In genomic region chr1:228105996-228106799, GRCh38 we compare ENCODE assay signal across 19 cellular contexts. TPM values are rescaled to one million over a fixed set of nuclear protein-coding genes. Genes with fewer than 3 reads are reported as not detected.
DNase-seq lines count a peak whose midpoint lies in the region; TF ChIP-seq lines count a peak whose summit lies in the region.
"Had no signal": no experiment of that assay in that cellular context is flagged by ENCODE, and none has a peak within 500 bp of the region (broad histone marks: within the 10 kb centered on the region; RNA-seq: fewer than 3 reads in every experiment).

No MANE protein-coding gene starts in this region.

- no peak for DNase-seq in CD14-positive monocyte (ENCODE audit: low spot score)
- no peak for DNase-seq in CD4-positive, alpha-beta memory T cell
- DNase-seq in activated T-helper 2 cell treated with anti-CD3 and anti-CD28 coated beads, Interferon-gamma antibody, Interleukin-2, Interleukin-4, amounts not matched to agents 10 μg/mL and 5 μg/mL and 100 μg/mL, durations not matched to agents 14 hours and 24 hours and 36 hours (ENCODE audit: low spot score): no peak
- no peak for DNase-seq in transverse colon
- DNase-seq in hippocampal formation (lab: John Stamatoyannopoulos, UW): no peak
- DNase-seq in NAMALWA (ENCODE audit: low spot score): no peak
- DNase-seq: activated CD8-positive, alpha-beta memory T cell treated with anti-CD3 and anti-CD28 coated beads, Interleukin-2, amount 10 ng/mL, durations not matched to agents 7 days and 5 days; activated naive CD8-positive, alpha-beta T cell treated with anti-CD3 and anti-CD28 coated beads, Interleukin-2, amount 10 ng/mL, durations not matched to agents 7 days and 5 days; AML-193; cortex of kidney; heart left ventricle; Kasumi-1; NCI-H1092 treated with DMSO at 0.1 percent for 48 hours; NCI-H2107; NCI-H510A; stimulated activated CD4-positive, alpha-beta T cell treated with anti-CD3 and anti-CD28 coated beads, Interleukin-1b, Interleukin-23, amount 100 ng/mL, for 48 hours; stimulated activated naive CD8-positive, alpha-beta T cell treated with anti-CD3 and anti-CD28 coated beads, Interleukin-15, Interleukin-2, amounts not matched to agents 100 U/mL and 50 U/mL, for 24 hours; tibial artery had no signal

- H3K9me3 Mint-ChIP-seq in CD14-positive monocyte (peaks cover 0 to 2% (median 1%) of the 10 kb centered on the region in 7 donors), nephron (no peaks in the 10 kb centered on the region)
- peaks cover 0 to 7% (median 0%) of the 10 kb centered on the region in 8 donors for H3K9me3 Mint-ChIP-seq in CD4-positive, alpha-beta memory T cell
- H3K9me3 Mint-ChIP-seq in activated T-helper 2 cell treated with anti-CD3 and anti-CD28 coated beads, Interferon-gamma antibody, Interleukin-2, Interleukin-4, amounts not matched to agents 10 μg/mL and 5 μg/mL and 100 μg/mL, durations not matched to agents 14 hours and 24 hours and 36 hours: no peaks in the 10 kb centered on the region
- H3K9me3 Mint-ChIP-seq: activated naive CD8-positive, alpha-beta T cell treated with anti-CD3 and anti-CD28 coated beads, Interleukin-2, amount 10 ng/mL, durations not matched to agents 7 days and 5 days had no signal

- H3K4me3 Mint-ChIP-seq in CD14-positive monocyte (no peak overlapping the region), nephron (peak overlapping the region; percentile 45 to 77 (median 76))
- H3K4me3 Mint-ChIP-seq in CD4-positive, alpha-beta memory T cell: peak overlapping the region in 5 of 8 donors; percentile 24 to 64 (median 25)
- H3K4me3 Mint-ChIP-seq in activated T-helper 2 cell treated with anti-CD3 and anti-CD28 coated beads, Interferon-gamma antibody, Interleukin-2, Interleukin-4, amounts not matched to agents 10 μg/mL and 5 μg/mL and 100 μg/mL, durations not matched to agents 14 hours and 24 hours and 36 hours (ENCODE audit: low read depth): peak overlapping the region; percentile 54
- H3K4me3 Mint-ChIP-seq: activated CD8-positive, alpha-beta memory T cell treated with anti-CD3 and anti-CD28 coated beads, Interleukin-2, amount 10 ng/mL, durations not matched to agents 7 days and 5 days; activated naive CD8-positive, alpha-beta T cell treated with anti-CD3 and anti-CD28 coated beads, Interleukin-2, amount 10 ng/mL, durations not matched to agents 7 days and 5 days had no signal

- H3K36me3 Mint-ChIP-seq in CD14-positive monocyte (peaks cover 13 to 21% of the 10 kb centered on the region in 2 donors), nephron (ENCODE audit: low read depth) (peaks cover 13% of the 10 kb centered on the region)
- peaks cover 0 to 29% of the 10 kb centered on the region in 2 donors for H3K36me3 Mint-ChIP-seq in CD4-positive, alpha-beta memory T cell
- peaks cover 16% of the 10 kb centered on the region for H3K36me3 Mint-ChIP-seq in activated T-helper 2 cell treated with anti-CD3 and anti-CD28 coated beads, Interferon-gamma antibody, Interleukin-2, Interleukin-4, amounts not matched to agents 10 μg/mL and 5 μg/mL and 100 μg/mL, durations not matched to agents 14 hours and 24 hours and 36 hours (ENCODE audit: low read depth)

- H3K4me1 Mint-ChIP-seq in CD14-positive monocyte: peaks cover 50% of the 10 kb centered on the region
- peaks cover 14 to 65% (median 38%) of the 10 kb centered on the region in 4 donors for H3K4me1 Mint-ChIP-seq in CD4-positive, alpha-beta memory T cell
- H3K4me1 Mint-ChIP-seq in activated T-helper 2 cell treated with anti-CD3 and anti-CD28 coated beads, Interferon-gamma antibody, Interleukin-2, Interleukin-4, amounts not matched to agents 10 μg/mL and 5 μg/mL and 100 μg/mL, durations not matched to agents 14 hours and 24 hours and 36 hours (ENCODE audit: low read depth): peaks cover 35% of the 10 kb centered on the region
- H3K4me1 Mint-ChIP-seq in nephron: peaks cover 24% of the 10 kb centered on the region

- peaks cover 0 to 2% (median 0%) of the 10 kb centered on the region in 3 donors for H3K27me3 Mint-ChIP-seq in CD14-positive monocyte (ENCODE audit: low read depth in 3 of 3)
- no peaks in the 10 kb centered on the region for H3K27me3 Mint-ChIP-seq in CD4-positive, alpha-beta memory T cell
- no peaks in the 10 kb centered on the region for H3K27me3 Mint-ChIP-seq in activated T-helper 2 cell treated with anti-CD3 and anti-CD28 coated beads, Interferon-gamma antibody, Interleukin-2, Interleukin-4, amounts not matched to agents 10 μg/mL and 5 μg/mL and 100 μg/mL, durations not matched to agents 14 hours and 24 hours and 36 hours (ENCODE audit: low read depth)
- no peaks in the 10 kb centered on the region for H3K27me3 Mint-ChIP-seq in nephron (ENCODE audit: low read depth)
- H3K27me3 Mint-ChIP-seq: activated CD8-positive, alpha-beta memory T cell treated with anti-CD3 and anti-CD28 coated beads, Interleukin-2, amount 10 ng/mL, durations not matched to agents 7 days and 5 days had no signal

- no peak for TF ChIP-seq EP300 in transverse colon (IDR thresholded peaks at IDR 0.05; ENCODE audit: low read depth)

- no peak overlapping the region for H3K27ac ChIP-seq in CD4-positive, alpha-beta memory T cell (ENCODE audit: low read depth, low read length)
- no peak overlapping the region for H3K27ac ChIP-seq in transverse colon
- H3K27ac ChIP-seq: heart left ventricle, tibial artery had no signal

- H3K27me3 ChIP-seq in CD4-positive, alpha-beta memory T cell (ENCODE audit: insufficient read depth, low read length): no peaks in the 10 kb centered on the region
- H3K27me3 ChIP-seq in transverse colon: no peaks in the 10 kb centered on the region
- H3K27me3 ChIP-seq: heart left ventricle, tibial artery had no signal

- TF ChIP-seq POLR2A in transverse colon (IDR thresholded peaks at IDR 0.05): no peak

- peaks cover 36% of the 10 kb centered on the region for H3K4me1 ChIP-seq in CD4-positive, alpha-beta memory T cell (ENCODE audit: insufficient read depth, low read length)
- peaks cover 26 to 44% (median 35%) of the 10 kb centered on the region in 4 donors for H3K4me1 ChIP-seq in transverse colon

- H3K4me3 ChIP-seq in CD4-positive, alpha-beta memory T cell (ENCODE audit: low read length in 2 of 2): no peak overlapping the region
- no peak overlapping the region for H3K4me3 ChIP-seq in transverse colon
- H3K4me3 ChIP-seq: heart left ventricle, tibial artery had no signal

- no peak for TF ChIP-seq CTCF in CD14-positive monocyte (IDR thresholded peaks at IDR 0.05)
- no peak for TF ChIP-seq CTCF in nephron (IDR thresholded peaks at IDR 0.05; ENCODE audit: unreplicated experiment in 3 of 3)
- no peak for TF ChIP-seq CTCF in transverse colon (IDR thresholded peaks at IDR 0.05)

- H3K27ac Mint-ChIP-seq in CD14-positive monocyte: peak overlapping the region in 4 of 7 donors; percentile 15 to 65 (median 36)
- peak overlapping the region in 2 of 7 donors; percentile 44 to 75 for H3K27ac Mint-ChIP-seq in CD4-positive, alpha-beta memory T cell
- H3K27ac Mint-ChIP-seq in activated T-helper 2 cell treated with anti-CD3 and anti-CD28 coated beads, Interferon-gamma antibody, Interleukin-2, Interleukin-4, amounts not matched to agents 10 μg/mL and 5 μg/mL and 100 μg/mL, durations not matched to agents 14 hours and 24 hours and 36 hours: no peak overlapping the region
- no peak overlapping the region for H3K27ac Mint-ChIP-seq in nephron
- H3K27ac Mint-ChIP-seq: activated CD8-positive, alpha-beta memory T cell treated with anti-CD3 and anti-CD28 coated beads, Interleukin-2, amount 10 ng/mL, durations not matched to agents 7 days and 5 days; activated naive CD8-positive, alpha-beta T cell treated with anti-CD3 and anti-CD28 coated beads, Interleukin-2, amount 10 ng/mL, durations not matched to agents 7 days and 5 days had no signal

- H3K36me3 ChIP-seq in CD4-positive, alpha-beta memory T cell (ENCODE audit: insufficient read depth, low read length): peaks cover 12% of the 10 kb centered on the region
- H3K36me3 ChIP-seq in transverse colon: no peaks in the 10 kb centered on the region

- WGBS in transverse colon (ENCODE audit: low coverage in 1 of 2), 2 donors: 93% methylated on average over 8 of the region's 8 CpGs; no CpG with 5 or more reads in 1 of the 2 donors

- intact Hi-C loops in CD14-positive monocyte (cut with micrococcal nuclease) (loop anchor here (2.0 to 5.0 kb wide), 2 partner anchors 17 to 36 kb away; partner anchors contain the start of gene GUK1 (in 1 of the 2)), transverse colon (cut with DNase I; ENCODE audit: low total_unique reads) (no loop called here)
- intact Hi-C loops in CD4-positive, alpha-beta memory T cell (cut with micrococcal nuclease): loop anchor here (5.0 kb wide), 1 partner anchor 1401 kb away; the partner anchor contains the start of gene NUP133
- intact Hi-C loops in activated T-helper 2 cell treated with anti-CD3 and anti-CD28 coated beads, Interferon-gamma antibody, Interleukin-2, Interleukin-4, amounts not matched to agents 10 μg/mL and 5 μg/mL and 100 μg/mL, durations not matched to agents 14 hours and 24 hours and 36 hours (cut with micrococcal nuclease): loop anchor here (10.0 kb wide), 2 partner anchors 299 to 371 kb away; partner anchors contain the start of genes JMJD4, SNAP47 and TRIM11

- CTCF ChIA-PET in CD4-positive, alpha-beta memory T cell (lab: Charles Lee; ENCODE audit: partially characterized antibody): interaction anchor here (0.9 to 1.9 kb wide), 4 partner anchors 23 to 59 kb away, joined by 3 to 4 read pairs (median 4); partner anchors contain the start of gene IBA57

- in situ Hi-C loops in transverse colon (cut with MboI; ENCODE audit: low pct_ligation_motif_present in 1 of 4, low pct_unique_long_range_greater_than_20kb in 1 of 4, low sequenced_read_pairs in 3 of 4): no loop called here

- no peaks in the 10 kb centered on the region for H3K9me3 ChIP-seq in CD4-positive, alpha-beta memory T cell (ENCODE audit: control insufficient read depth in 1 of 2, low read length in 2 of 2)
- H3K9me3 ChIP-seq in transverse colon: no peaks in the 10 kb centered on the region
- H3K9me3 ChIP-seq: heart left ventricle, tibial artery had no signal

- POLR2A ChIA-PET in CD4-positive, alpha-beta memory T cell (lab: Charles Lee; ENCODE audit: partially characterized antibody): interaction anchor here (0.8 to 3.1 kb wide), 7 partner anchors 16 to 351 kb away, joined by 3 to 13 read pairs (median 6); partner anchors contain the start of genes ARF1, GUK1 and IBA57

RNA-seq across cellular contexts. Expression of gene MRPL55, which starts 2.9 kb away (rescaled TPM):
- polyA plus RNA-seq in CD14-positive monocyte: 100 to 1,000 TPM in 1 of 2 donors, 10 to 100 TPM in 1; 99.8 to 104 TPM
- 10 to 100 TPM; 57.8 to 64.5 TPM for total RNA-seq in CD4-positive, alpha-beta memory T cell
- 100 to 1,000 TPM; 108 to 157 TPM for polyA plus RNA-seq in CD4-positive, alpha-beta memory T cell
- total RNA-seq in activated T-helper 2 cell treated with anti-CD3 and anti-CD28 coated beads, Interferon-gamma antibody, Interleukin-2, Interleukin-4, amounts not matched to agents 10 μg/mL and 5 μg/mL and 100 μg/mL, durations not matched to agents 14 hours and 24 hours and 36 hours: 47.3 and 53.6 TPM in 2 replicates
- 10 to 100 TPM; 47.1 to 95.5 (median 77.1) TPM for total RNA-seq in transverse colon

RNA-seq across cellular contexts. Expression of gene C1orf35, which starts 3.1 kb away (rescaled TPM):
- polyA plus RNA-seq in CD14-positive monocyte: 10 to 100 TPM in 1 of 2 donors, 1 to 10 TPM in 1; 6.9 to 10.6 TPM
- 10 to 100 TPM; 28.5 to 30.7 TPM for total RNA-seq in CD4-positive, alpha-beta memory T cell
- 10 to 100 TPM; 16.4 to 20.0 TPM for polyA plus RNA-seq in CD4-positive, alpha-beta memory T cell
- total RNA-seq in activated T-helper 2 cell treated with anti-CD3 and anti-CD28 coated beads, Interferon-gamma antibody, Interleukin-2, Interleukin-4, amounts not matched to agents 10 μg/mL and 5 μg/mL and 100 μg/mL, durations not matched to agents 14 hours and 24 hours and 36 hours: 23.9 and 24.5 TPM in 2 replicates
- 10 to 100 TPM; 11.6 to 17.1 (median 15.7) TPM for total RNA-seq in transverse colon

RNA-seq across cellular contexts. Expression of gene ARF1, which starts 23.7 kb away (rescaled TPM):
- polyA plus RNA-seq in CD14-positive monocyte: 100 to 1,000 TPM; 580 to 603 TPM
- 100 to 1,000 TPM; 265 to 270 TPM for total RNA-seq in CD4-positive, alpha-beta memory T cell
- polyA plus RNA-seq in CD4-positive, alpha-beta memory T cell: 100 to 1,000 TPM; 493 to 600 TPM
- total RNA-seq in activated T-helper 2 cell treated with anti-CD3 and anti-CD28 coated beads, Interferon-gamma antibody, Interleukin-2, Interleukin-4, amounts not matched to agents 10 μg/mL and 5 μg/mL and 100 μg/mL, durations not matched to agents 14 hours and 24 hours and 36 hours: 409 and 410 TPM in 2 replicates
- total RNA-seq in transverse colon: 100 to 1,000 TPM; 303 to 452 (median 375) TPM

RNA-seq across cellular contexts. Expression of gene GUK1, which starts 33.9 kb away (rescaled TPM):
- polyA plus RNA-seq in CD14-positive monocyte: 100 to 1,000 TPM; 262 to 316 TPM
- 100 to 1,000 TPM; 179 to 185 TPM for total RNA-seq in CD4-positive, alpha-beta memory T cell
- polyA plus RNA-seq in CD4-positive, alpha-beta memory T cell: 100 to 1,000 TPM; 382 to 488 TPM
- 219 and 225 TPM in 2 replicates for total RNA-seq in activated T-helper 2 cell treated with anti-CD3 and anti-CD28 coated beads, Interferon-gamma antibody, Interleukin-2, Interleukin-4, amounts not matched to agents 10 μg/mL and 5 μg/mL and 100 μg/mL, durations not matched to agents 14 hours and 24 hours and 36 hours
- total RNA-seq in transverse colon: 100 to 1,000 TPM; 183 to 573 (median 382) TPM

RNA-seq across cellular contexts. Expression of gene GJC2, which starts 43.5 kb away (rescaled TPM):
- polyA plus RNA-seq in CD14-positive monocyte: not detected
- total RNA-seq in CD4-positive, alpha-beta memory T cell: under 1 TPM; 0.61 to 0.80 TPM
- polyA plus RNA-seq in CD4-positive, alpha-beta memory T cell: not detected
- 0.52 and 0.55 TPM in 2 replicates for total RNA-seq in activated T-helper 2 cell treated with anti-CD3 and anti-CD28 coated beads, Interferon-gamma antibody, Interleukin-2, Interleukin-4, amounts not matched to agents 10 μg/mL and 5 μg/mL and 100 μg/mL, durations not matched to agents 14 hours and 24 hours and 36 hours
- 1 to 10 TPM in 2 of 4 donors, under 1 TPM in 2; 0.20 to 7.1 (median 1.4) TPM for total RNA-seq in transverse colon

Comparison
In these comparisons a context has a peak if more than half of its experiments do, and no peak if none do; other contexts are left out.
1. H3K27ac Mint-ChIP-seq: peak in CD14-positive monocyte (4 of 7); none in activated T-helper 2 cell treated with anti-CD3 and anti-CD28 coated beads, Interferon-gamma antibody, Interleukin-2, Interleukin-4, amounts not matched to agents 10 μg/mL and 5 μg/mL and 100 μg/mL, durations not matched to agents 14 hours and 24 hours and 36 hours (single experiment) and nephron (0 of 3).
2. H3K4me3 Mint-ChIP-seq: peak in CD4-positive, alpha-beta memory T cell (5 of 8), activated T-helper 2 cell treated with anti-CD3 and anti-CD28 coated beads, Interferon-gamma antibody, Interleukin-2, Interleukin-4, amounts not matched to agents 10 μg/mL and 5 μg/mL and 100 μg/mL, durations not matched to agents 14 hours and 24 hours and 36 hours (single experiment) and nephron (3 of 3); none in CD14-positive monocyte (0 of 2).